Comparison of ENCODE assay signal across 21 cellular contexts in genomic region chr11:121716060-121716459, GRCh38.
DNase-seq lines count a peak whose midpoint lies in the region; ATAC-seq and TF ChIP-seq lines count a peak whose summit lies in the region.
"Had no signal": no experiment of that assay in that cellular context is flagged by ENCODE, and none has a peak within 500 bp of the region (broad histone marks: within the 10 kb centered on the region; RNA-seq: fewer than 3 reads in every experiment).

No MANE protein-coding gene starts in this region.

- no peak overlapping the region for H3K4me2 ChIP-seq in fibroblast of lung (ENCODE audit: extremely low read depth, insufficient read depth, low read length)
- H3K4me2 ChIP-seq: BLaER1 had no signal

- no peaks in the 10 kb centered on the region for H3K9me3 ChIP-seq in fibroblast of lung (ENCODE audit: control insufficient read depth, insufficient read depth, low read depth, low read length)
- H3K9me3 ChIP-seq in effector memory CD4-positive, alpha-beta T cell (ENCODE audit: control insufficient read depth, low read length): no peaks in the 10 kb centered on the region
- H3K9me3 ChIP-seq: BLaER1, right atrium auricular region, SJSA1, thoracic aorta had no signal

- CTCF ChIA-PET in BJ (lab: Yijun Ruan, JAX): interaction anchor here (1.2 kb wide), 1 partner anchor 9 kb away, joined by 3 read pairs; no protein-coding TSS in a partner anchor

- H3K27ac ChIP-seq in fibroblast of lung (ENCODE audit: insufficient read depth, low read length) (no peak overlapping the region), caudate nucleus (ENCODE audit: low read depth, low read length) (no peak overlapping the region)
- no peak overlapping the region for H3K27ac ChIP-seq in effector memory CD4-positive, alpha-beta T cell (ENCODE audit: insufficient read depth, low read length, poor library complexity, severe bottlenecking)
- H3K27ac ChIP-seq: BLaER1, right atrium auricular region, SJSA1, thoracic aorta had no signal

- H3K27ac Mint-ChIP-seq in nephron: peak overlapping the region; percentile 15 to 62 (median 48)
- H3K27ac Mint-ChIP-seq: activated B cell treated with CpG ODN at 0.5 μM for 24 hours; activated CD4-positive, alpha-beta memory T cell treated with anti-CD3 and anti-CD28 coated beads, Interleukin-2, amount 10 ng/mL, durations not matched to agents 7 days and 5 days; stimulated activated memory B cell treated with anti-CD40 and anti-IgM and Interleukin-4, amounts not matched to agents 10 μg/mL and 1 μg/mL and 100 μg/mL, for 72 hours had no signal

- no peak overlapping the region for H3K4me3 Mint-ChIP-seq in nephron
- H3K4me3 Mint-ChIP-seq: activated B cell treated with CpG ODN at 0.5 μM for 24 hours; activated CD4-positive, alpha-beta memory T cell treated with anti-CD3 and anti-CD28 coated beads, Interleukin-2, amount 10 ng/mL, durations not matched to agents 7 days and 5 days; stimulated activated memory B cell treated with anti-CD40 and anti-IgM and Interleukin-4, amounts not matched to agents 10 μg/mL and 1 μg/mL and 100 μg/mL, for 72 hours had no signal

- peaks cover 13% of the 10 kb centered on the region for H3K9me3 Mint-ChIP-seq in nephron
- H3K9me3 Mint-ChIP-seq: activated CD4-positive, alpha-beta memory T cell treated with anti-CD3 and anti-CD28 coated beads, Interleukin-2, amount 10 ng/mL, durations not matched to agents 7 days and 5 days had no signal

- H3K4me3 ChIP-seq in BJ (ENCODE audit: low read depth, low read length) (no peak overlapping the region), fibroblast of lung (replicated peaks in 1 of 4; ENCODE audit: control extremely low read depth in 1 of 4, insufficient read depth in 1 of 4, low read depth in 3 of 4, low read length in 4 of 4) (no peak overlapping the region)
- H3K4me3 ChIP-seq in effector memory CD4-positive, alpha-beta T cell (ENCODE audit: insufficient read depth, low read depth, low read length, poor library complexity, severe bottlenecking): no peak overlapping the region
- H3K4me3 ChIP-seq: BLaER1, right atrium auricular region, SJSA1, thoracic aorta had no signal

- POLR2A ChIA-PET in BJ (lab: Charles Lee): no interaction called here

- peaks cover 27% of the 10 kb centered on the region for H3K4me1 Mint-ChIP-seq in nephron
- H3K4me1 Mint-ChIP-seq: activated B cell treated with CpG ODN at 0.5 μM for 24 hours; activated CD4-positive, alpha-beta memory T cell treated with anti-CD3 and anti-CD28 coated beads, Interleukin-2, amount 10 ng/mL, durations not matched to agents 7 days and 5 days; stimulated activated memory B cell treated with anti-CD40 and anti-IgM and Interleukin-4, amounts not matched to agents 10 μg/mL and 1 μg/mL and 100 μg/mL, for 72 hours had no signal

- 0 out of 2 replicates have a peak, but pooled peaks have one; percentile 3 for TF ChIP-seq CTCF in BJ (IDR thresholded peaks at IDR 0.05; ENCODE audit: insufficient read depth, low read depth, low read length)
- no peak for TF ChIP-seq CTCF in fibroblast of lung (conservative IDR thresholded peaks at IDR 0.05 in 1 of 2, IDR thresholded peaks at IDR 0.05 in 1 of 2; ENCODE audit: low read depth in 1 of 2, low read length in 2 of 2)
- TF ChIP-seq CTCF in nephron (IDR thresholded peaks at IDR 0.05; ENCODE audit: unreplicated experiment in 3 of 3): no peak

- in situ Hi-C loops in SK-MEL-5 (cut with HindIII; ENCODE audit: low pct_unique_long_range_greater_than_20kb, low sequenced_read_pairs): no loop called here

- no peaks in the 10 kb centered on the region for H4K20me1 ChIP-seq in fibroblast of lung (ENCODE audit: control insufficient read depth, extremely low read depth, insufficient read depth, low read length)
- H4K20me1 ChIP-seq: BLaER1 had no signal

- peaks cover 4% of the 10 kb centered on the region for H3K36me3 Mint-ChIP-seq in nephron (ENCODE audit: low read depth)
- H3K36me3 Mint-ChIP-seq: stimulated activated memory B cell treated with anti-CD40 and anti-IgM and Interleukin-4, amounts not matched to agents 10 μg/mL and 1 μg/mL and 100 μg/mL, for 72 hours had no signal

- H3K36me3 ChIP-seq in BJ (ENCODE audit: control insufficient read depth, insufficient read depth, low read length) (no peaks in the 10 kb centered on the region), fibroblast of lung (ENCODE audit: control insufficient read depth, insufficient read depth, low read length) (no peaks in the 10 kb centered on the region)
- no peaks in the 10 kb centered on the region for H3K36me3 ChIP-seq in effector memory CD4-positive, alpha-beta T cell (ENCODE audit: control insufficient read depth, insufficient read depth, low read length)
- H3K36me3 ChIP-seq: BLaER1, right atrium auricular region, SJSA1, thoracic aorta had no signal

- no peak overlapping the region for H2AFZ ChIP-seq in fibroblast of lung (ENCODE audit: low read length)

- no peak overlapping the region for H3K9ac ChIP-seq in fibroblast of lung (ENCODE audit: insufficient read depth, low read length)
- H3K9ac ChIP-seq: BLaER1 had no signal

- DNase-seq in BJ (ENCODE audit: low read depth): no peak
- DNase-seq in SK-MEL-5 (ENCODE audit: low read depth, low spot score): peak; percentile 2
- peak; percentile 67 to 90 for DNase-seq in fibroblast of lung (ENCODE audit: low read depth in 2 of 2)
- no peak for DNase-seq in islet precursor cell
- DNase-seq in effector memory CD4-positive, alpha-beta T cell: no peak
- DNase-seq in caudate nucleus (lab: John Stamatoyannopoulos, UW): no peak
- DNase-seq: activated B cell treated with CpG ODN at 0.5 μM for 24 hours; activated CD4-positive, alpha-beta memory T cell treated with anti-CD3 and anti-CD28 coated beads, Interleukin-2, amount 10 ng/mL, durations not matched to agents 7 days and 5 days; activated naive CD4-positive, alpha-beta T cell treated with Interleukin-2 at 50 U/mL for 16 hours; anterior cingulate cortex; cortex of kidney; left ventricle myocardium superior; NCI-H2227 treated with DMSO at 0.1 percent for 48 hours had no signal

- H3K4me1 ChIP-seq in fibroblast of lung (ENCODE audit: control insufficient read depth, extremely low read depth, insufficient read depth, low read length): no peaks in the 10 kb centered on the region
- H3K4me1 ChIP-seq in effector memory CD4-positive, alpha-beta T cell (ENCODE audit: control insufficient read depth, insufficient read depth, low read length, poor library complexity, severe bottlenecking): no peaks in the 10 kb centered on the region
- H3K4me1 ChIP-seq: BLaER1, right atrium auricular region, SJSA1 had no signal

- H3K27me3 ChIP-seq in BJ (ENCODE audit: control insufficient read depth, insufficient read depth, low read length) (no peaks in the 10 kb centered on the region; the same call in 1 of the 2 replicates), fibroblast of lung (ENCODE audit: control insufficient read depth, insufficient read depth, low read length) (no peaks in the 10 kb centered on the region)
- no peaks in the 10 kb centered on the region for H3K27me3 ChIP-seq in effector memory CD4-positive, alpha-beta T cell (replicated peaks; ENCODE audit: control insufficient read depth, insufficient read depth, low read length, poor library complexity, severe bottlenecking)
- H3K27me3 ChIP-seq: BLaER1, right atrium auricular region, SJSA1 had no signal

- no peak for ATAC-seq in GM21381 (IDR thresholded peaks at IDR 0.05; ENCODE audit: unreplicated experiment)
- ATAC-seq: HCT116; left ventricle myocardium superior; stimulated activated memory B cell treated with anti-CD40 and anti-IgM and Interleukin-4, amounts not matched to agents 10 μg/mL and 1 μg/mL and 100 μg/mL, for 72 hours had no signal

- H3K27me3 Mint-ChIP-seq in nephron (ENCODE audit: low read depth): peaks cover 3% of the 10 kb centered on the region

- H3K79me2 ChIP-seq in fibroblast of lung (ENCODE audit: control insufficient read depth, insufficient read depth, low read length): no peaks in the 10 kb centered on the region

Comparison
In these comparisons a context has a peak if more than half of its experiments do, and no peak if none do; other contexts are left out.
1. DNase-seq: peak in SK-MEL-5 (single experiment) and fibroblast of lung (2 of 2); none in BJ (single experiment), islet precursor cell (single experiment), effector memory CD4-positive, alpha-beta T cell (0 of 3) and caudate nucleus (0 of 61).